ENCODE assay signal across 11 cellular contexts in the genomic region with DNA sequence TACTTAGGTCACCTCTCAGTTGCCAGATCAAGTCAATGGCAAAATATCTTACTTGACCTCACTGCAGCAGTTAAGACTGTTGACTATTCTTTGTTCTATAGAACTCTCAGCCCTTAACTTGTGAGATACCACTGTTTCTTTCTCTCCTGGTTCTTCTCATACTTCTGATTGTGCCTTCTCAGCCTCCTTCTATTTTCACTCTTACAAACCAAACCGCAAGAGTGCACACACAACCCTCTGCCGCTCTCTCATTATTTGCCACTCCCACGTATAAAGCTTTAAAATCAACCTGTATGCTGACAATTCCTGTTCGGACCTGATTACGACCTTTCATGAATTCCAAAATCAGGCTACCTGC. TPM values are rescaled to one million over a fixed set of nuclear protein-coding genes. Genes with fewer than 3 reads are reported as not detected.
A peak's percentile ranks its signal among the peaks of the same experiment; 100 is the strongest.
DNase-seq lines count a peak whose midpoint lies in the region; ATAC-seq and TF ChIP-seq lines count a peak whose summit lies in the region.
"Had no signal": no experiment of that assay in that cellular context is flagged by ENCODE, and none has a peak within 500 bp of the region (broad histone marks: within the 10 kb centered on the region; RNA-seq: fewer than 3 reads in every experiment).

No MANE protein-coding gene starts in this region.

- CTCF ChIA-PET in IMR-90 (lab: Yijun Ruan, JAX), result interaction anchor here (3.8 kb wide), 1 partner anchor 11 kb away, joined by 19 read pairs; no protein-coding TSS in a partner anchor

- H3K27ac ChIP-seq in IMR-90 (ENCODE audit: insufficient read depth, low read length) (no peak overlapping the region), upper lobe of left lung (no peak overlapping the region)
- H3K27ac ChIP-seq: SJCRH30 had no signal

- H2BK20ac ChIP-seq in IMR-90 (ENCODE audit: low read depth, low read length), result peak overlapping the region; percentile 33; the same call in 1 of the 2 replicates

- H2AK5ac ChIP-seq in IMR-90 (ENCODE audit: low read depth, low read length), result no peak overlapping the region

- TF ChIP-seq RAD21 in IMR-90 (IDR thresholded peaks at IDR 0.05; ENCODE audit: low read length), result no peak

- DNase-seq in GM06990 (ENCODE audit: extremely low read depth, insufficient read length) (no peak), IMR-90 (no peak), upper lobe of left lung (no peak), T1000 (lab: John Stamatoyannopoulos, UW) (no peak), H4 (ENCODE audit: low spot score) (no peak), cerebellum (ENCODE audit: low spot score) (no peak)
- DNase-seq: activated CD4-positive, alpha-beta T cell treated with anti-CD3 and anti-CD28 coated beads, Interleukin-2, amount 50 U/mL, for 48 hours; BE2C; SJCRH30 had no signal

- H3K36me3 ChIP-seq in GM06990 (ENCODE audit: control insufficient read depth, insufficient read depth, low read length) (peaks cover 9% of the 10 kb centered on the region), IMR-90 (ENCODE audit: control insufficient read depth, insufficient read depth, low read length) (peaks cover 1% of the 10 kb centered on the region; the same call in 1 of the 2 replicates), upper lobe of left lung (no peaks in the 10 kb centered on the region)

- no peak overlapping the region for H2AFZ ChIP-seq in IMR-90 (replicated peaks; ENCODE audit: low read length, poor library complexity)

- H3K79me1 ChIP-seq in IMR-90 (ENCODE audit: low read depth in 1 of 2, low read length in 2 of 2), result peaks cover 55 to 70% of the 10 kb centered on the region in 2 experiments

- POLR2A ChIA-PET in IMR-90 (lab: Charles Lee; ENCODE audit: unreplicated experiment), result no interaction called here

- peak overlapping the region; percentile 87 for H3K23ac ChIP-seq in IMR-90 (ENCODE audit: low read depth, low read length)

- no peaks in the 10 kb centered on the region for H3K9me3 ChIP-seq in IMR-90 (ENCODE audit: control insufficient read depth, insufficient read depth, low read length)
- H3K9me3 ChIP-seq in upper lobe of left lung, result no peaks in the 10 kb centered on the region
- H3K9me3 ChIP-seq: BE2C, SJCRH30 had no signal

- no peak overlapping the region for H2BK5ac ChIP-seq in IMR-90 (ENCODE audit: low read depth, low read length, poor library complexity, severe bottlenecking)

- H3K9ac ChIP-seq in IMR-90 (ENCODE audit: low read depth, low read length), result no peak overlapping the region

- peaks cover 15% of the 10 kb centered on the region for H3K9me1 ChIP-seq in IMR-90 (ENCODE audit: insufficient read depth, low read length)

- TF ChIP-seq POLR2A in IMR-90 (IDR thresholded peaks at IDR 0.05; ENCODE audit: low read depth, low read length) (no peak), upper lobe of left lung (IDR thresholded peaks at IDR 0.05) (no peak)

- peak overlapping the region; percentile 31; the same call in 1 of the 2 replicates for H3K18ac ChIP-seq in IMR-90 (ENCODE audit: low read depth, low read length)

- H4K8ac ChIP-seq in IMR-90 (ENCODE audit: low read depth in 2 of 2, low read length in 2 of 2), result peak overlapping the region in 1 of 2 experiments; percentile 7; a peak in 1 of 4 replicates

- H3K4me2 ChIP-seq in IMR-90 (ENCODE audit: low read depth, low read length), result no peak overlapping the region

- intact Hi-C loops in IMR-90 (cut with micrococcal nuclease), result loop anchor here (10.0 kb wide), 1 partner anchor 884 kb away; no protein-coding TSS in a partner anchor

- BruUV-seq in IMR-90 (replicated peaks; lab: Mats Ljungman, UMichigan), result no TSS peak

- H3K14ac ChIP-seq in IMR-90 (replicated peaks; ENCODE audit: low read depth, low read length), result peak overlapping the region; percentile 44; the same call in 1 of the 2 replicates

- no peaks in the 10 kb centered on the region for H3K27me3 ChIP-seq in GM06990 (replicated peaks; ENCODE audit: control insufficient read depth, insufficient read depth, low read length)
- H3K27me3 ChIP-seq in IMR-90 (ENCODE audit: control insufficient read depth, insufficient read depth, low read length), result no peaks in the 10 kb centered on the region
- no peaks in the 10 kb centered on the region for H3K27me3 ChIP-seq in upper lobe of left lung
- H3K27me3 ChIP-seq: BE2C, SJCRH30 had no signal

- dilution Hi-C loops in IMR-90 (cut with HindIII; ENCODE audit: low sequenced_read_pairs, unreplicated experiment), result no loop called here

- peaks cover 7% of the 10 kb centered on the region; the same call in 1 of the 2 replicates for H3K4me1 ChIP-seq in IMR-90 (ENCODE audit: control insufficient read depth, insufficient read depth, low read length)
- peaks cover 8 to 28% (median 11%) of the 10 kb centered on the region in 4 donors for H3K4me1 ChIP-seq in upper lobe of left lung
- H3K4me1 ChIP-seq: BE2C had no signal

- peak; percentile 27 for ATAC-seq in GM19372 (IDR thresholded peaks at IDR 0.05; ENCODE audit: low read depth, unreplicated experiment)
- ATAC-seq in HG02870 (IDR thresholded peaks at IDR 0.05; ENCODE audit: unreplicated experiment), result peak; percentile 38
- no peak for ATAC-seq in IMR-90 (ENCODE audit: low read depth)
- ATAC-seq in upper lobe of left lung (ENCODE audit: low FRiP score in 2 of 2), result no peak

- in situ Hi-C loops in IMR-90 (cut with MboI; ENCODE audit: low sequenced_read_pairs), result loop anchor here (10.0 to 25.0 kb wide), 2 partner anchors 624 to 876 kb away; no protein-coding TSS in a partner anchor

- peak overlapping the region; percentile 36; the same call in 1 of the 2 replicates for H2BK120ac ChIP-seq in IMR-90 (ENCODE audit: low read depth, low read length)

- H2AK9ac ChIP-seq in IMR-90 (replicated peaks; ENCODE audit: low read depth, low read length, poor library complexity), result no peak overlapping the region

- H4K5ac ChIP-seq in IMR-90 (ENCODE audit: low read depth, low read length), result peak overlapping the region; percentile 57; the same call in 1 of the 2 replicates

- H4K20me1 ChIP-seq in IMR-90 (ENCODE audit: insufficient read depth, low read length), result no peaks in the 10 kb centered on the region

- TF ChIP-seq EP300 in upper lobe of left lung (IDR thresholded peaks at IDR 0.05), result no peak

- peak overlapping the region; percentile 21; the same call in 1 of the 3 replicates for H2BK15ac ChIP-seq in IMR-90 (ENCODE audit: low read depth, low read length)

- no peak overlapping the region for H3K56ac ChIP-seq in IMR-90 (ENCODE audit: extremely low read depth, insufficient read depth, low read length)

- WGBS in IMR-90 (ENCODE audit: extremely low coverage in 2 of 2, insufficient read length in 1 of 2), 2 experiments, result 98% methylated on average over 5 of the region's 5 CpGs; no CpG with 5 or more reads in 1 of the 2 experiments
- WGBS in upper lobe of left lung, 2 donors, result 91 to 92% methylated on average over 5 of the region's 5 CpGs

- TF ChIP-seq CTCF in GM06990 (IDR thresholded peaks at IDR 0.05; ENCODE audit: insufficient read depth, low read length, poor library complexity, severe bottlenecking) (no peak), IMR-90 (conservative IDR thresholded peaks at IDR 0.05; ENCODE audit: low read depth, low read length) (no peak), upper lobe of left lung (IDR thresholded peaks at IDR 0.05) (no peak)

- peak overlapping the region; percentile 54 for H3K4me3 ChIP-seq in GM06990 (replicated peaks; ENCODE audit: low read depth, low read length)
- no peak overlapping the region for H3K4me3 ChIP-seq in IMR-90 (ENCODE audit: insufficient read depth, low read depth, low read length)
- H3K4me3 ChIP-seq in upper lobe of left lung, result no peak overlapping the region
- H3K4me3 ChIP-seq: SJCRH30 had no signal

- no peak overlapping the region for H4K91ac ChIP-seq in IMR-90 (ENCODE audit: insufficient read depth, low read depth, low read length)

- H3K4ac ChIP-seq in IMR-90 (ENCODE audit: low read depth, low read length), result peak overlapping the region; percentile 22; the same call in 1 of the 2 replicates

TF ChIP-seq in IMR-90, 13 proteins besides CTCF, POLR2A, EP300 and RAD21 (continues in another document):
- TF ChIP-seq RFX5 (IDR thresholded peaks at IDR 0.05; ENCODE audit: low read depth, low read length) (no peak), RCOR1 (IDR thresholded peaks at IDR 0.05; ENCODE audit: insufficient replicate concordance, low read length) (no peak), NFE2L2 (IDR thresholded peaks at IDR 0.05; ENCODE audit: low read depth, low read length) (no peak), SMC3 (IDR thresholded peaks at IDR 0.05; ENCODE audit: low read depth, low read length) (no peak), MXI1 (IDR thresholded peaks at IDR 0.05; ENCODE audit: borderline replicate concordance, low read depth, low read length) (no peak), BHLHE40 (IDR thresholded peaks at IDR 0.05; ENCODE audit: low read depth, low read length) (no peak), MAZ (IDR thresholded peaks at IDR 0.05; ENCODE audit: borderline replicate concordance, low read depth, low read length) (no peak), CEBPB (IDR thresholded peaks at IDR 0.05; ENCODE audit: low read depth, low read length) (no peak), FOS (IDR thresholded peaks at IDR 0.05; ENCODE audit: low read depth, low read length) (no peak)
- TF ChIP-seq, protein P1, sequence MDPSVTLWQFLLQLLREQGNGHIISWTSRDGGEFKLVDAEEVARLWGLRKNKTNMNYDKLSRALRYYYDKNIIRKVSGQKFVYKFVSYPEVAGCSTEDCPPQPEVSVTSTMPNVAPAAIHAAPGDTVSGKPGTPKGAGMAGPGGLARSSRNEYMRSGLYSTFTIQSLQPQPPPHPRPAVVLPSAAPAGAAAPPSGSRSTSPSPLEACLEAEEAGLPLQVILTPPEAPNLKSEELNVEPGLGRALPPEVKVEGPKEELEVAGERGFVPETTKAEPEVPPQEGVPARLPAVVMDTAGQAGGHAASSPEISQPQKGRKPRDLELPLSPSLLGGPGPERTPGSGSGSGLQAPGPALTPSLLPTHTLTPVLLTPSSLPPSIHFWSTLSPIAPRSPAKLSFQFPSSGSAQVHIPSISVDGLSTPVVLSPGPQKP (IDR thresholded peaks at IDR 0.05; ENCODE audit: borderline replicate concordance, low read depth, low read length), result no peak
- TF ChIP-seq, protein P2, sequence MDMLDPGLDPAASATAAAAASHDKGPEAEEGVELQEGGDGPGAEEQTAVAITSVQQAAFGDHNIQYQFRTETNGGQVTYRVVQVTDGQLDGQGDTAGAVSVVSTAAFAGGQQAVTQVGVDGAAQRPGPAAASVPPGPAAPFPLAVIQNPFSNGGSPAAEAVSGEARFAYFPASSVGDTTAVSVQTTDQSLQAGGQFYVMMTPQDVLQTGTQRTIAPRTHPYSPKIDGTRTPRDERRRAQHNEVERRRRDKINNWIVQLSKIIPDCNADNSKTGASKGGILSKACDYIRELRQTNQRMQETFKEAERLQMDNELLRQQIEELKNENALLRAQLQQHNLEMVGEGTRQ (IDR thresholded peaks at IDR 0.05; ENCODE audit: low read depth, low read length), result no peak

RNA-seq across cellular contexts. Expression of a gene that starts 4.5 kb away (rescaled TPM):
- total RNA-seq in IMR-90 (2012; rRNA removed), result 8.1 and 10.3 TPM in 2 replicates
- polyA plus RNA-seq in IMR-90 (2012; rRNA removed), result 6.0 TPM in 2 replicates
- polyA plus RNA-seq in IMR-90 (2012; cell fraction: cytosol; rRNA removed), result 1.3 and 1.8 TPM in 2 replicates
- polyA plus RNA-seq in IMR-90 (2012; cell fraction: nucleus; rRNA removed; ENCODE audit: low replicate concordance), result 7.1 and 9.3 TPM in 2 replicates
- 1 to 10 TPM in 2 of 6 donors, under 1 TPM in 2, not detected in 2; 0.54 to 1.5 (median 1.1) TPM for total RNA-seq in upper lobe of left lung
- total RNA-seq in H4 (2014; rRNA removed; shearing (Covaris generic)), result 12.5 and 16.6 TPM in 2 replicates
- total RNA-seq in cerebellum, result 9.3 TPM

Comparison
In these comparisons a context has a peak if more than half of its experiments do, and no peak if none do; other contexts are left out.
1. ATAC-seq: peak in GM19372 (single experiment) and HG02870 (single experiment); none in IMR-90 (single experiment) and upper lobe of left lung (0 of 2).